ENCODE assay signal across 1 cellular context in genomic region chr6:7270320-7271204, GRCh38.
TF ChIP-seq lines count a peak whose summit lies in the region.

No MANE protein-coding gene starts in this region.

TF ChIP-seq in HepG2, 621 proteins besides CTCF, POLR2A, EP300 and RAD21 (continued from another document and continues in another):
- TF ChIP-seq, protein P1, sequence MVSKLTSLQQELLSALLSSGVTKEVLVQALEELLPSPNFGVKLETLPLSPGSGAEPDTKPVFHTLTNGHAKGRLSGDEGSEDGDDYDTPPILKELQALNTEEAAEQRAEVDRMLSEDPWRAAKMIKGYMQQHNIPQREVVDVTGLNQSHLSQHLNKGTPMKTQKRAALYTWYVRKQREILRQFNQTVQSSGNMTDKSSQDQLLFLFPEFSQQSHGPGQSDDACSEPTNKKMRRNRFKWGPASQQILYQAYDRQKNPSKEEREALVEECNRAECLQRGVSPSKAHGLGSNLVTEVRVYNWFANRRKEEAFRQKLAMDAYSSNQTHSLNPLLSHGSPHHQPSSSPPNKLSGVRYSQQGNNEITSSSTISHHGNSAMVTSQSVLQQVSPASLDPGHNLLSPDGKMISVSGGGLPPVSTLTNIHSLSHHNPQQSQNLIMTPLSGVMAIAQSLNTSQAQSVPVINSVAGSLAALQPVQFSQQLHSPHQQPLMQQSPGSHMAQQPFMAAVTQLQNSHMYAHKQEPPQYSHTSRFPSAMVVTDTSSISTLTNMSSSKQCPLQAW (CRISPR knock-in tag; IDR thresholded peaks at IDR 0.05): peak; percentile 85; the same call in 1 of the 2 replicates
- TF ChIP-seq ZFP36L2 (CRISPR knock-in tag; IDR thresholded peaks at IDR 0.05) (no peak), ZFP82 (CRISPR knock-in tag; IDR thresholded peaks at IDR 0.05; ENCODE audit: borderline replicate concordance) (no peak), PAWR (CRISPR knock-in tag; IDR thresholded peaks at IDR 0.05; ENCODE audit: borderline replicate concordance) (no peak), ZNF12 (CRISPR knock-in tag; IDR thresholded peaks at IDR 0.05) (peak; percentile 19; the same call in 1 of the 2 replicates), ZNF713 (CRISPR knock-in tag; IDR thresholded peaks at IDR 0.05) (no peak), JUND (CRISPR knock-in tag; IDR thresholded peaks at IDR 0.05) (no peak), SNAPC2 (CRISPR knock-in tag; IDR thresholded peaks at IDR 0.05) (no peak; the same call in 1 of the 2 replicates), ATF6 (CRISPR knock-in tag; conservative IDR thresholded peaks at IDR 0.05) (no peak), MTF1 (CRISPR knock-in tag; IDR thresholded peaks at IDR 0.05) (no peak), ZSCAN22 (CRISPR knock-in tag; IDR thresholded peaks at IDR 0.05) (no peak), CENPX (CRISPR knock-in tag; IDR thresholded peaks at IDR 0.05) (no peak), ZNF609 (CRISPR knock-in tag; IDR thresholded peaks at IDR 0.05; ENCODE audit: borderline replicate concordance) (peak; percentile 57; the same call in 1 of the 2 replicates), POLR2AphosphoS2 (IDR thresholded peaks at IDR 0.05; ENCODE audit: low read depth, low read length) (no peak), ZNF678 (CRISPR knock-in tag; IDR thresholded peaks at IDR 0.05) (no peak), SMARCE1 (IDR thresholded peaks at IDR 0.05; ENCODE audit: borderline replicate concordance) (no peak), RFX1 (IDR thresholded peaks at IDR 0.05) (no peak), JUNB (CRISPR knock-in tag; IDR thresholded peaks at IDR 0.05; ENCODE audit: borderline replicate concordance) (no peak), MAFK (conservative IDR thresholded peaks at IDR 0.05 in 1 of 2, IDR thresholded peaks at IDR 0.05 in 1 of 2; ENCODE audit: low read length in 2 of 2) (no peak), NFE2L2 (IDR thresholded peaks at IDR 0.05; ENCODE audit: low read length) (no peak), SPEN (CRISPR knock-in tag; IDR thresholded peaks at IDR 0.05; ENCODE audit: low read depth) (peak; percentile 77; the same call in 1 of the 2 replicates), POLR2G (IDR thresholded peaks at IDR 0.05; ENCODE audit: low read depth, low read length) (peak; percentile 51), IKZF4 (CRISPR knock-in tag; IDR thresholded peaks at IDR 0.05; ENCODE audit: borderline replicate concordance, low read depth, not compliant biosample characterization) (no peak), RARG (CRISPR knock-in tag; IDR thresholded peaks at IDR 0.05; ENCODE audit: low read depth) (no peak), RXRA (CRISPR knock-in tag; IDR thresholded peaks at IDR 0.05) (peak; percentile 85), ZNF558 (CRISPR knock-in tag; IDR thresholded peaks at IDR 0.05; ENCODE audit: borderline replicate concordance) (no peak), ZNF383 (CRISPR knock-in tag; IDR thresholded peaks at IDR 0.05; ENCODE audit: borderline replicate concordance) (no peak; the same call in 1 of the 2 replicates), KDM1A (CRISPR knock-in tag; IDR thresholded peaks at IDR 0.05) (peak; percentile 36; the same call in 1 of the 2 replicates), SRF (IDR thresholded peaks at IDR 0.05; ENCODE audit: low read depth, low read length) (no peak), CCDC6 (CRISPR knock-in tag; IDR thresholded peaks at IDR 0.05) (0 out of 2 replicates have a peak, but pooled peaks have one; percentile 38), ZNF446 (CRISPR knock-in tag; IDR thresholded peaks at IDR 0.05) (0 out of 2 replicates have a peak, but pooled peaks have one; percentile 38), HOXA5 (CRISPR knock-in tag; IDR thresholded peaks at IDR 0.05) (no peak), MYNN (CRISPR knock-in tag; IDR thresholded peaks at IDR 0.05; ENCODE audit: low read depth) (no peak), NR2C2 (CRISPR knock-in tag; IDR thresholded peaks at IDR 0.05; ENCODE audit: borderline replicate concordance) (peak; percentile 76), ZBTB7A (CRISPR knock-in tag; IDR thresholded peaks at IDR 0.05) (peak; percentile 61; the same call in 1 of the 2 replicates), PRDM10 (CRISPR knock-in tag; IDR thresholded peaks at IDR 0.05; ENCODE audit: low read depth) (no peak), ZBTB21 (CRISPR knock-in tag; IDR thresholded peaks at IDR 0.05) (no peak), ZNF788 (CRISPR knock-in tag; IDR thresholded peaks at IDR 0.05; ENCODE audit: borderline replicate concordance) (peak; percentile 69; the same call in 1 of the 2 replicates), ZNF329 (CRISPR knock-in tag; IDR thresholded peaks at IDR 0.05; ENCODE audit: low read depth) (no peak), TRIM24 (CRISPR knock-in tag; IDR thresholded peaks at IDR 0.05) (no peak)
- TF ChIP-seq, protein P2, sequence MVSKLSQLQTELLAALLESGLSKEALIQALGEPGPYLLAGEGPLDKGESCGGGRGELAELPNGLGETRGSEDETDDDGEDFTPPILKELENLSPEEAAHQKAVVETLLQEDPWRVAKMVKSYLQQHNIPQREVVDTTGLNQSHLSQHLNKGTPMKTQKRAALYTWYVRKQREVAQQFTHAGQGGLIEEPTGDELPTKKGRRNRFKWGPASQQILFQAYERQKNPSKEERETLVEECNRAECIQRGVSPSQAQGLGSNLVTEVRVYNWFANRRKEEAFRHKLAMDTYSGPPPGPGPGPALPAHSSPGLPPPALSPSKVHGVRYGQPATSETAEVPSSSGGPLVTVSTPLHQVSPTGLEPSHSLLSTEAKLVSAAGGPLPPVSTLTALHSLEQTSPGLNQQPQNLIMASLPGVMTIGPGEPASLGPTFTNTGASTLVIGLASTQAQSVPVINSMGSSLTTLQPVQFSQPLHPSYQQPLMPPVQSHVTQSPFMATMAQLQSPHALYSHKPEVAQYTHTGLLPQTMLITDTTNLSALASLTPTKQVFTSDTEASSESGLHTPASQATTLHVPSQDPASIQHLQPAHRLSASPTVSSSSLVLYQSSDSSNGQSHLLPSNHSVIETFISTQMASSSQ (IDR thresholded peaks at IDR 0.05; ENCODE audit: low read depth): no peak
- TF ChIP-seq, protein P2 (CRISPR knock-in tag; IDR thresholded peaks at IDR 0.05; ENCODE audit: borderline replicate concordance): 0 out of 2 replicates have a peak, but pooled peaks have one; percentile 28
- TF ChIP-seq, protein P3, sequence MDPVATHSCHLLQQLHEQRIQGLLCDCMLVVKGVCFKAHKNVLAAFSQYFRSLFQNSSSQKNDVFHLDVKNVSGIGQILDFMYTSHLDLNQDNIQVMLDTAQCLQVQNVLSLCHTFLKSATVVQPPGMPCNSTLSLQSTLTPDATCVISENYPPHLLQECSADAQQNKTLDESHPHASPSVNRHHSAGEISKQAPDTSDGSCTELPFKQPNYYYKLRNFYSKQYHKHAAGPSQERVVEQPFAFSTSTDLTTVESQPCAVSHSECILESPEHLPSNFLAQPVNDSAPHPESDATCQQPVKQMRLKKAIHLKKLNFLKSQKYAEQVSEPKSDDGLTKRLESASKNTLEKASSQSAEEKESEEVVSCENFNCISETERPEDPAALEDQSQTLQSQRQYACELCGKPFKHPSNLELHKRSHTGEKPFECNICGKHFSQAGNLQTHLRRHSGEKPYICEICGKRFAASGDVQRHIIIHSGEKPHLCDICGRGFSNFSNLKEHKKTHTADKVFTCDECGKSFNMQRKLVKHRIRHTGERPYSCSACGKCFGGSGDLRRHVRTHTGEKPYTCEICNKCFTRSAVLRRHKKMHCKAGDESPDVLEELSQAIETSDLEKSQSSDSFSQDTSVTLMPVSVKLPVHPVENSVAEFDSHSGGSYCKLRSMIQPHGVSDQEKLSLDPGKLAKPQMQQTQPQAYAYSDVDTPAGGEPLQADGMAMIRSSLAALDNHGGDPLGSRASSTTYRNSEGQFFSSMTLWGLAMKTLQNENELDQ (CRISPR knock-in tag; IDR thresholded peaks at IDR 0.05; ENCODE audit: borderline replicate concordance): no peak
- TF ChIP-seq, protein P4, sequence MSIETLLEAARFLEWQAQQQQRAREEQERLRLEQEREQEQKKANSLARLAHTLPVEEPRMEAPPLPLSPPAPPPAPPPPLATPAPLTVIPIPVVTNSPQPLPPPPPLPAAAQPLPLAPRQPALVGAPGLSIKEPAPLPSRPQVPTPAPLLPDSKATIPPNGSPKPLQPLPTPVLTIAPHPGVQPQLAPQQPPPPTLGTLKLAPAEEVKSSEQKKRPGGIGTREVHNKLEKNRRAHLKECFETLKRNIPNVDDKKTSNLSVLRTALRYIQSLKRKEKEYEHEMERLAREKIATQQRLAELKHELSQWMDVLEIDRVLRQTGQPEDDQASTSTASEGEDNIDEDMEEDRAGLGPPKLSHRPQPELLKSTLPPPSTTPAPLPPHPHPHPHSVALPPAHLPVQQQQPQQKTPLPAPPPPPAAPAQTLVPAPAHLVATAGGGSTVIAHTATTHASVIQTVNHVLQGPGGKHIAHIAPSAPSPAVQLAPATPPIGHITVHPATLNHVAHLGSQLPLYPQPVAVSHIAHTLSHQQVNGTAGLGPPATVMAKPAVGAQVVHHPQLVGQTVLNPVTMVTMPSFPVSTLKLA (IDR thresholded peaks at IDR 0.05): no peak
